ENCODE assay signal across 20 cellular contexts in genomic region chr22:22888509-22889353, GRCh38. TPM values are rescaled to one million over a fixed set of nuclear protein-coding genes. Genes with fewer than 3 reads are reported as not detected.
DNase-seq lines count a peak whose midpoint lies in the region; ATAC-seq, FAIRE-seq and TF ChIP-seq lines count a peak whose summit lies in the region.
"Had no signal": no experiment of that assay in that cellular context is flagged by ENCODE, and none has a peak within 500 bp of the region (broad histone marks: within the 10 kb centered on the region; RNA-seq: fewer than 3 reads in every experiment).

No MANE protein-coding gene starts in this region.

- peak overlapping the region; percentile 48; the same call in 1 of the 2 replicates for H3K27ac ChIP-seq in DND-41 (ENCODE audit: low read length)
- H3K27ac ChIP-seq in K562 (ENCODE audit: extremely low read depth, low read depth, low read length): no peak overlapping the region
- H3K27ac ChIP-seq in kidney (ENCODE audit: low read depth in 2 of 2, low read length in 2 of 2): no peak overlapping the region
- H3K27ac ChIP-seq: sigmoid colon, thyroid gland had no signal

- POLR2A ChIA-PET in K562 (lab: Yijun Ruan, JAX): interaction anchor here (0.5 to 2.0 kb wide), 22 partner anchors 9 to 1893 kb away, joined by 3 to 10 read pairs (median 4); no protein-coding TSS in a partner anchor

- TF ChIP-seq RAD21 in K562 (CRISPR knock-in tag; conservative IDR thresholded peaks at IDR 0.05 in 1 of 2, IDR thresholded peaks at IDR 0.05 in 1 of 2): no peak

- no peaks in the 10 kb centered on the region for H3K9me3 ChIP-seq in DND-41 (ENCODE audit: insufficient read depth, low read length, severe bottlenecking)
- no peaks in the 10 kb centered on the region for H3K9me3 ChIP-seq in K562 (replicated peaks; ENCODE audit: control insufficient read depth, insufficient read depth, low read depth, low read length)
- H3K9me3 ChIP-seq in kidney (ENCODE audit: control insufficient read depth in 1 of 2, low read length in 2 of 2): no peaks in the 10 kb centered on the region
- H3K9me3 ChIP-seq: sigmoid colon, thyroid gland had no signal

- H2AFZ ChIP-seq in DND-41 (ENCODE audit: low read depth, low read length): no peak overlapping the region
- H2AFZ ChIP-seq in K562 (ENCODE audit: low read depth, low read length): no peak overlapping the region

- no peak for TF ChIP-seq CTCF in DND-41 (IDR thresholded peaks at IDR 0.05; ENCODE audit: borderline replicate concordance, extremely low read depth, low read length, poor library complexity, severe bottlenecking)
- no peak for TF ChIP-seq CTCF in GM13977 (IDR thresholded peaks at IDR 0.05; ENCODE audit: extremely low read depth, insufficient read depth, missing control alignments)
- TF ChIP-seq CTCF in K562 (IDR thresholded peaks at IDR 0.05 in 2 of 3, conservative IDR thresholded peaks at IDR 0.05 in 1 of 3; ENCODE audit: insufficient read depth in 2 of 3, low read depth in 1 of 3, low read length in 3 of 3): 0 out of 6 replicates have a peak, but pooled peaks of 1 of the 3 experiments have one; percentile 6
- TF ChIP-seq CTCF in kidney (IDR thresholded peaks at IDR 0.05; ENCODE audit: borderline replicate concordance, extremely low read depth, insufficient read depth): no peak

- no peak for TF ChIP-seq EP300 in K562 (IDR thresholded peaks at IDR 0.05; ENCODE audit: low read length)

- H3K9ac ChIP-seq in DND-41 (ENCODE audit: low read depth, low read length) (no peak overlapping the region), K562 (ENCODE audit: insufficient read depth in 1 of 2, low read depth in 2 of 2, low read length in 2 of 2) (0 out of 4 replicates have a peak overlapping the region, but pooled peaks of 1 of the 2 experiments have one; percentile 2), kidney (ENCODE audit: low read length in 2 of 2) (no peak overlapping the region)

- no peak overlapping the region for H3K4me3 ChIP-seq in DND-41 (ENCODE audit: low read depth in 1 of 2, low read length in 2 of 2)
- no peak overlapping the region for H3K4me3 ChIP-seq in K562
- no peak overlapping the region for H3K4me3 ChIP-seq in kidney (ENCODE audit: low read length in 2 of 2)
- H3K4me3 ChIP-seq: sigmoid colon, thyroid gland had no signal

- WGBS in K562 (ENCODE audit: insufficient coverage, low coverage, missing lambda C conversion rate): under 1% methylated on average over 13 of the region's 13 CpGs

- ATAC-seq in DND-41 (ENCODE audit: insufficient read depth, low read depth) (no peak), K562 (no peak)
- ATAC-seq: activated CD4-positive, alpha-beta T cell treated with anti-CD3 and anti-CD28 coated beads for 36 hours; natural killer cell treated with Interleukin-12 subunit alpha and Interleukin-12 subunit beta and Interleukin-15 and Interleukin-18, amount 100 ng/mL, for 72 hours had no signal

- H3K36me3 ChIP-seq in DND-41 (ENCODE audit: insufficient read depth, low read length) (no peaks in the 10 kb centered on the region), K562 (ENCODE audit: control insufficient read depth, insufficient read depth, low read length) (no peaks in the 10 kb centered on the region), kidney (ENCODE audit: control insufficient read depth in 1 of 2, insufficient read depth in 2 of 2, low read length in 2 of 2) (no peaks in the 10 kb centered on the region)
- H3K36me3 ChIP-seq: sigmoid colon, thyroid gland had no signal

- BruUV-seq in K562 (replicated peaks; lab: Mats Ljungman, UMichigan): no TSS peak

- no peak for TF ChIP-seq POLR2A in K562 (conservative IDR thresholded peaks at IDR 0.05)

- in situ Hi-C loops in GM13977 (cut with MboI; ENCODE audit: low pct_unique_long_range_greater_than_20kb, low sequenced_read_pairs, unreplicated experiment) (no loop called here), K562 (cut with MboI) (loop anchor here (10.0 kb wide), 1 partner anchor 424 kb away; no protein-coding TSS in a partner anchor)

- intact Hi-C loops in K562 (cut with micrococcal nuclease): loop anchor here (5.0 kb wide), 1 partner anchor 466 kb away; no protein-coding TSS in a partner anchor
- intact Hi-C loops in posterior vena cava (cut with DNase I): no loop called here
- intact Hi-C loops in kidney (cut with DNase I): no loop called here

- H4K20me1 ChIP-seq in DND-41 (ENCODE audit: insufficient read depth, low read length): no peaks in the 10 kb centered on the region
- H4K20me1 ChIP-seq in K562 (replicated peaks; ENCODE audit: control insufficient read depth, insufficient read depth, low read length): peaks cover 46% of the 10 kb centered on the region

- CTCF ChIA-PET in K562 (lab: Yijun Ruan, JAX; ENCODE audit: low intra/inter-chr PET ratio): interaction anchor here (1.0 to 1.5 kb wide), 3 partner anchors 11 to 95 kb away, joined by 3 read pairs; no protein-coding TSS in a partner anchor

- H3K27me3 ChIP-seq in DND-41 (ENCODE audit: insufficient read depth, low read length, poor library complexity): no peaks in the 10 kb centered on the region
- peaks cover 15 to 31% of the 10 kb centered on the region in 2 experiments; a peak in 4 of 5 replicates for H3K27me3 ChIP-seq in K562 (ENCODE audit: control insufficient read depth in 2 of 2, insufficient read depth in 2 of 2, low read length in 2 of 2)
- H3K27me3 ChIP-seq: thyroid gland had no signal

- H3K4me1 ChIP-seq in DND-41 (ENCODE audit: insufficient read depth, low read length): peaks cover 55% of the 10 kb centered on the region
- H3K4me1 ChIP-seq in K562 (replicated peaks in 1 of 2; ENCODE audit: control insufficient read depth in 2 of 2, insufficient read depth in 2 of 2, low read length in 2 of 2): peaks cover 0 to 6% of the 10 kb centered on the region in 2 experiments; a peak in 1 of 5 replicates
- no peaks in the 10 kb centered on the region for H3K4me1 ChIP-seq in kidney (ENCODE audit: control insufficient read depth in 1 of 2, insufficient read depth in 1 of 2, low read depth in 1 of 2, low read length in 2 of 2)
- H3K4me1 ChIP-seq: sigmoid colon, thyroid gland had no signal

- H3K4me2 ChIP-seq in DND-41 (ENCODE audit: insufficient read depth, low read length): no peak overlapping the region
- no peak overlapping the region for H3K4me2 ChIP-seq in K562 (ENCODE audit: insufficient read depth, low read length)

- H3K9me1 ChIP-seq in K562 (ENCODE audit: control insufficient read depth, insufficient read depth, low read length): no peaks in the 10 kb centered on the region

- peak; percentile 7 for DNase-seq in DND-41
- peak; percentile 5 for DNase-seq in GM13977 (ENCODE audit: low spot score)
- DNase-seq in K562 (ENCODE audit: extremely low read depth in 1 of 4, low spot score in 3 of 4): peak in 3 of 4 experiments; percentile 49 to 66 (median 57)
- peak; percentile 72 for DNase-seq in posterior vena cava (ENCODE audit: low spot score)
- DNase-seq in NCI-H69 (lab: John Stamatoyannopoulos, UW): no peak
- no peak for DNase-seq in NCI-H2171 (lab: John Stamatoyannopoulos, UW)
- no peak for DNase-seq in kidney
- DNase-seq: activated CD4-positive, alpha-beta T cell treated with anti-CD3 and anti-CD28 coated beads for 36 hours; mammary epithelial cell; NCI-H1417 treated with DMSO at 0.1 percent for 48 hours; NCI-H2107; NCI-H524; Right ventricle myocardium superior; sigmoid colon; stimulated activated naive CD4-positive, alpha-beta T cell; thyroid gland had no signal

- no peaks in the 10 kb centered on the region for H3K79me2 ChIP-seq in DND-41 (ENCODE audit: insufficient read depth, low read length)
- H3K79me2 ChIP-seq in K562 (ENCODE audit: control insufficient read depth, insufficient read depth, low read length): no peaks in the 10 kb centered on the region

- FAIRE-seq in K562 (lab: Jason Lieb, UNC) (no peak), kidney (lab: Jason Lieb, UNC) (no peak)
- FAIRE-seq: TTC549 had no signal

TF ChIP-seq in K562, 482 proteins besides CTCF, POLR2A, EP300 and RAD21 (continues in another document):
- TF ChIP-seq COPS2 (conservative IDR thresholded peaks at IDR 0.05) (no peak), STAT6 (CRISPR knock-in tag; IDR thresholded peaks at IDR 0.05) (0 out of 2 replicates have a peak, but pooled peaks have one; percentile 34)

RNA-seq across cellular contexts. Expression of gene IGLL5, which starts 1.1 kb away (rescaled TPM):
- not detected in 2 replicates for total RNA-seq in K562 (2011; cell fraction: chromatin; rRNA removed; ENCODE audit: low replicate concordance)
- not detected in 2 replicates for total RNA-seq in K562 (2011; cell fraction: nucleolus; rRNA removed)
- not detected in 2 replicates for total RNA-seq in K562 (2011; cell fraction: nucleoplasm; rRNA removed)
- total RNA-seq in K562 (2014; rRNA removed): not detected in 2 replicates
- total RNA-seq in K562 (2014; rRNA removed; fragmentation: Illumina TruSeq; extraction: Trizol): not detected in 2 replicates
- total RNA-seq in K562 (2015; rRNA removed; fragmentation: Illumina TruSeq; extraction: Trizol): not detected in 2 replicates
- not detected in 2 replicates for total RNA-seq in K562 (2021)
- polyA plus RNA-seq in K562 (2011; rRNA removed): not detected in 2 replicates
- polyA plus RNA-seq in K562 (2011; cell fraction: cytosol; rRNA removed): not detected in 2 replicates
- not detected in 2 replicates for polyA plus RNA-seq in K562 (2011; cell fraction: nucleus; rRNA removed)
- polyA plus RNA-seq in K562 (2012): not detected in 2 replicates
- polyA plus RNA-seq in K562 (2014; fragmentation: Illumina TruSeq; extraction: Trizol): not detected in 2 replicates
- not detected for polyA plus RNA-seq in K562 (2014; fragmentation: Nextera tagmentation; extraction: Ambion mirVana)
- polyA plus RNA-seq in K562 (2014; rRNA removed): not detected in 2 replicates
- polyA minus RNA-seq in K562 (2011; rRNA and poly(A)+ RNA removed): not detected in 2 replicates
- polyA minus RNA-seq in K562 (2011; cell fraction: cytosol; rRNA and poly(A)+ RNA removed): not detected in 2 replicates
- not detected in 2 replicates for polyA minus RNA-seq in K562 (2011; cell fraction: nucleus; rRNA and poly(A)+ RNA removed)
- total RNA-seq in posterior vena cava: 1 to 10 TPM in 1 of 2 donors, under 1 TPM in 1; 0.52 to 1.1 TPM
- 103 TPM for total RNA-seq in kidney
- 1.9 TPM for polyA plus RNA-seq in kidney (ENCODE audit: insufficient read depth, low read depth, low replicate concordance)
- total RNA-seq: activated CD4-positive, alpha-beta T cell treated with anti-CD3 and anti-CD28 coated beads for 36 hours; chondrocyte; kidney epithelial cell; mammary epithelial cell; Right ventricle myocardium superior had no signal
- polyA plus RNA-seq: mammary epithelial cell had no signal

Comparison
In these comparisons a context has a peak if more than half of its experiments do, and no peak if none do; other contexts are left out.
1. DNase-seq: peak in DND-41 (single experiment), GM13977 (single experiment), K562 (3 of 4) and posterior vena cava (single experiment); none in NCI-H69 (single experiment), NCI-H2171 (single experiment) and kidney (single experiment).
2. RNA of gene IGLL5, which starts 1.1 kb away (total RNA-seq): 103 TPM in kidney (single experiment); 0.52 to 1.1 TPM in posterior vena cava and not detected in K562; every median in the first group is over 10 times any median in the second.